In genomic region chr1:198359024-198359653, GRCh38 we compare ENCODE assay signal across 10 cellular contexts.
DNase-seq lines count a peak whose midpoint lies in the region; ATAC-seq and TF ChIP-seq lines count a peak whose summit lies in the region.
"Had no signal": no experiment of that assay in that cellular context is flagged by ENCODE, and none has a peak within 500 bp of the region (broad histone marks: within the 10 kb centered on the region; RNA-seq: fewer than 3 reads in every experiment).

No MANE protein-coding gene starts in this region.

- no peaks in the 10 kb centered on the region for H3K9me3 ChIP-seq in osteoblast (ENCODE audit: low read depth, low read length)
- H3K9me3 ChIP-seq: right atrium auricular region had no signal

- H2AFZ ChIP-seq in osteoblast (ENCODE audit: low read length): peak overlapping the region; percentile 40

- no peaks in the 10 kb centered on the region for H3K79me2 ChIP-seq in osteoblast (ENCODE audit: insufficient read depth, low read length)

- DNase-seq in ELR (ENCODE audit: low read depth) (peak; percentile 46), NAMALWA (ENCODE audit: low spot score) (peak; percentile 28), dorsolateral prefrontal cortex (no peak), osteoblast (ENCODE audit: insufficient read length, low spot score, missing footprints) (no peak)
- DNase-seq: activated naive CD8-positive, alpha-beta T cell treated with anti-CD3 and anti-CD28 coated beads, Interleukin-2, amount 10 ng/mL, durations not matched to agents 7 days and 5 days had no signal

- intact Hi-C loops in dorsolateral prefrontal cortex (cut with DNase I): no loop called here

- TF ChIP-seq CTCF in dorsolateral prefrontal cortex (IDR thresholded peaks at IDR 0.05 in 54 of 56, conservative IDR thresholded peaks at IDR 0.05 in 2 of 56; ENCODE audit: low read depth in 1 of 56, partially characterized antibody in 56 of 56): peak; percentile 21 to 73 (median 55)
- TF ChIP-seq CTCF in osteoblast (IDR thresholded peaks at IDR 0.05; ENCODE audit: extremely low read depth, low read depth, low read length): peak; percentile 49

- peaks cover 0 to 5% (median 0%) of the 10 kb centered on the region in 45 donors for H3K27me3 ChIP-seq in dorsolateral prefrontal cortex
- H3K27me3 ChIP-seq in osteoblast (ENCODE audit: insufficient read depth, low read length): no peaks in the 10 kb centered on the region
- H3K27me3 ChIP-seq: right atrium auricular region had no signal

- no peaks in the 10 kb centered on the region for H4K20me1 ChIP-seq in osteoblast (ENCODE audit: insufficient read depth, low read length)

- no peaks in the 10 kb centered on the region for H3K4me1 ChIP-seq in osteoblast (ENCODE audit: insufficient read depth, low read length)
- H3K4me1 ChIP-seq: right atrium auricular region had no signal

- no peaks in the 10 kb centered on the region for H3K36me3 ChIP-seq in osteoblast (ENCODE audit: insufficient read depth, low read length)
- H3K36me3 ChIP-seq: right atrium auricular region had no signal

- ATAC-seq in GM18873 (IDR thresholded peaks at IDR 0.05; ENCODE audit: low FRiP score, unreplicated experiment): no peak
- no peak for ATAC-seq in HG03354 (IDR thresholded peaks at IDR 0.05; ENCODE audit: poor library complexity, severe bottlenecking, unreplicated experiment)
- no peak for ATAC-seq in HG03378 (IDR thresholded peaks at IDR 0.05; ENCODE audit: unreplicated experiment)
- ATAC-seq in HG02588 (IDR thresholded peaks at IDR 0.05; ENCODE audit: unreplicated experiment): no peak

- H3K4me2 ChIP-seq in osteoblast (ENCODE audit: insufficient read depth, low read length): no peak overlapping the region

- H3K4me3 ChIP-seq in dorsolateral prefrontal cortex: no peak overlapping the region
- no peak overlapping the region for H3K4me3 ChIP-seq in osteoblast (ENCODE audit: insufficient read depth, low read length)
- H3K4me3 ChIP-seq: right atrium auricular region had no signal

- H3K27ac ChIP-seq in dorsolateral prefrontal cortex: no peak overlapping the region
- no peak overlapping the region for H3K27ac ChIP-seq in osteoblast (ENCODE audit: low read depth, low read length)
- H3K27ac ChIP-seq: right atrium auricular region had no signal

Comparison
In these comparisons a context has a peak if more than half of its experiments do, and no peak if none do; other contexts are left out.
1. DNase-seq: peak in ELR (single experiment) and NAMALWA (single experiment); none in dorsolateral prefrontal cortex (0 of 10) and osteoblast (single experiment).